13 cellular contexts compared by ENCODE assay signal in genomic region chr6:142570221-142570671, GRCh38.
DNase-seq lines count a peak whose midpoint lies in the region; ATAC-seq and TF ChIP-seq lines count a peak whose summit lies in the region.
"Had no signal": no experiment of that assay in that cellular context is flagged by ENCODE, and none has a peak within 500 bp of the region (broad histone marks: within the 10 kb centered on the region; RNA-seq: fewer than 3 reads in every experiment).

No MANE protein-coding gene starts in this region.

- H3K9me3 Mint-ChIP-seq in activated T-cell treated with anti-CD3 and anti-CD28 coated beads, Interleukin-2, amount 50 U/mL, for 72 hours, result peaks cover 9 to 10% of the 10 kb centered on the region in 2 donors
- H3K9me3 Mint-ChIP-seq in activated naive CD4-positive, alpha-beta T cell treated with anti-CD3 and anti-CD28 coated beads, Interleukin-2, amount 50 U/mL, for 72 hours, result peaks cover 9 to 18% of the 10 kb centered on the region in 2 donors
- H3K9me3 Mint-ChIP-seq in stimulated activated memory B cell treated with anti-CD40 and anti-IgM and Interleukin-4, amounts not matched to agents 10 μg/mL and 1 μg/mL and 100 μg/mL, for 72 hours, result peaks cover 11% of the 10 kb centered on the region

- H3K27ac Mint-ChIP-seq in activated T-cell treated with anti-CD3 and anti-CD28 coated beads, Interleukin-2, amount 50 U/mL, for 72 hours, result no peak overlapping the region
- peak overlapping the region in 1 of 2 donors; percentile 79 for H3K27ac Mint-ChIP-seq in activated naive CD4-positive, alpha-beta T cell treated with anti-CD3 and anti-CD28 coated beads, Interleukin-2, amount 50 U/mL, for 72 hours
- H3K27ac Mint-ChIP-seq in stimulated activated memory B cell treated with anti-CD40 and anti-IgM and Interleukin-4, amounts not matched to agents 10 μg/mL and 1 μg/mL and 100 μg/mL, for 72 hours, result no peak overlapping the region

- no peak for DNase-seq in activated T-cell treated with anti-CD3 and anti-CD28 coated beads, Interleukin-2, amount 50 U/mL, for 72 hours
- DNase-seq in activated T-cell treated with anti-CD3 and anti-CD28 coated beads, Interleukin-2, amount 50 U/mL, for 48 hours, result no peak
- DNase-seq in activated naive CD4-positive, alpha-beta T cell treated with anti-CD3 and anti-CD28 coated beads, Interleukin-2, amount 50 U/mL, for 72 hours (ENCODE audit: low spot score in 2 of 2), result no peak
- peak; percentile 86 for DNase-seq in iris pigment epithelial cell (ENCODE audit: low read depth)
- peak in 1 of 2 donors; percentile 41 for DNase-seq in upper lobe of left lung
- DNase-seq in LoVo (ENCODE audit: low spot score), result no peak
- DNase-seq: activated CD4-positive, alpha-beta T cell treated with anti-CD3 and anti-CD28 coated beads, Interleukin-2, amount 50 U/mL, for 48 hours; colonic mucosa; KBM-7; stimulated activated CD4-positive, alpha-beta T cell treated with anti-CD3 and anti-CD28 coated beads, Interleukin-4, amount 100 ng/mL, for 24 hours had no signal

- H3K36me3 Mint-ChIP-seq in activated T-cell treated with anti-CD3 and anti-CD28 coated beads, Interleukin-2, amount 50 U/mL, for 72 hours (ENCODE audit: insufficient read depth in 2 of 2), result peaks cover 8 to 17% of the 10 kb centered on the region in 2 donors
- H3K36me3 Mint-ChIP-seq in activated naive CD4-positive, alpha-beta T cell treated with anti-CD3 and anti-CD28 coated beads, Interleukin-2, amount 50 U/mL, for 72 hours, result peaks cover 24 to 33% of the 10 kb centered on the region in 2 donors
- H3K36me3 Mint-ChIP-seq in stimulated activated memory B cell treated with anti-CD40 and anti-IgM and Interleukin-4, amounts not matched to agents 10 μg/mL and 1 μg/mL and 100 μg/mL, for 72 hours, result no peaks in the 10 kb centered on the region

- peak overlapping the region in 1 of 4 donors; percentile 32 for H3K27ac ChIP-seq in upper lobe of left lung
- H3K27ac ChIP-seq: colonic mucosa, PC-9 had no signal

- peaks cover 10 to 22% (median 16%) of the 10 kb centered on the region in 4 donors for H3K4me1 ChIP-seq in upper lobe of left lung
- H3K4me1 ChIP-seq: colonic mucosa had no signal

- no peaks in the 10 kb centered on the region for H3K9me3 ChIP-seq in upper lobe of left lung
- H3K9me3 ChIP-seq: colonic mucosa had no signal

- no peaks in the 10 kb centered on the region for H3K27me3 Mint-ChIP-seq in activated T-cell treated with anti-CD3 and anti-CD28 coated beads, Interleukin-2, amount 50 U/mL, for 72 hours (ENCODE audit: low read depth)
- H3K27me3 Mint-ChIP-seq in stimulated activated memory B cell treated with anti-CD40 and anti-IgM and Interleukin-4, amounts not matched to agents 10 μg/mL and 1 μg/mL and 100 μg/mL, for 72 hours, result peaks cover 24% of the 10 kb centered on the region

- no peak for TF ChIP-seq CTCF in upper lobe of left lung (IDR thresholded peaks at IDR 0.05)

- TF ChIP-seq EP300 in upper lobe of left lung (IDR thresholded peaks at IDR 0.05), result no peak

- TF ChIP-seq POLR2A in upper lobe of left lung (IDR thresholded peaks at IDR 0.05), result no peak

- ATAC-seq in activated T-cell treated with anti-CD3 and anti-CD28 coated beads, Interleukin-2, amount 50 U/mL, for 72 hours (replicated peaks in 1 of 2), result no peak
- ATAC-seq in activated naive CD4-positive, alpha-beta T cell treated with anti-CD3 and anti-CD28 coated beads, Interleukin-2, amount 50 U/mL, for 72 hours, result peak; percentile 22 to 57
- peak; percentile 35 to 63 for ATAC-seq in upper lobe of left lung (ENCODE audit: low FRiP score in 2 of 2)
- ATAC-seq in GM21526 (IDR thresholded peaks at IDR 0.05; ENCODE audit: low FRiP score, unreplicated experiment), result no peak
- no peak for ATAC-seq in stimulated activated memory B cell treated with anti-CD40 and anti-IgM and Interleukin-4, amounts not matched to agents 10 μg/mL and 1 μg/mL and 100 μg/mL, for 72 hours

- H3K4me3 ChIP-seq in upper lobe of left lung, result no peak overlapping the region
- H3K4me3 ChIP-seq: colonic mucosa, PC-9 had no signal

- H3K4me3 Mint-ChIP-seq in activated T-cell treated with anti-CD3 and anti-CD28 coated beads, Interleukin-2, amount 50 U/mL, for 72 hours, result peak overlapping the region; percentile 40 to 68
- H3K4me3 Mint-ChIP-seq in stimulated activated memory B cell treated with anti-CD40 and anti-IgM and Interleukin-4, amounts not matched to agents 10 μg/mL and 1 μg/mL and 100 μg/mL, for 72 hours, result no peak overlapping the region

- H3K36me3 ChIP-seq in upper lobe of left lung, result no peaks in the 10 kb centered on the region
- H3K36me3 ChIP-seq: colonic mucosa had no signal

- no peaks in the 10 kb centered on the region for H3K27me3 ChIP-seq in upper lobe of left lung
- H3K27me3 ChIP-seq: colonic mucosa had no signal

- H3K4me1 Mint-ChIP-seq in activated T-cell treated with anti-CD3 and anti-CD28 coated beads, Interleukin-2, amount 50 U/mL, for 72 hours (ENCODE audit: low read depth), result peaks cover 50% of the 10 kb centered on the region
- peaks cover 5% of the 10 kb centered on the region for H3K4me1 Mint-ChIP-seq in stimulated activated memory B cell treated with anti-CD40 and anti-IgM and Interleukin-4, amounts not matched to agents 10 μg/mL and 1 μg/mL and 100 μg/mL, for 72 hours

Comparison
In these comparisons a context has a peak if more than half of its experiments do, and no peak if none do; other contexts are left out.
1. ATAC-seq: peak in activated naive CD4-positive, alpha-beta T cell treated with anti-CD3 and anti-CD28 coated beads, Interleukin-2, amount 50 U/mL, for 72 hours (2 of 2) and upper lobe of left lung (2 of 2); none in activated T-cell treated with anti-CD3 and anti-CD28 coated beads, Interleukin-2, amount 50 U/mL, for 72 hours (0 of 2), GM21526 (single experiment) and stimulated activated memory B cell treated with anti-CD40 and anti-IgM and Interleukin-4, amounts not matched to agents 10 μg/mL and 1 μg/mL and 100 μg/mL, for 72 hours (single experiment).